In the genomic region with DNA sequence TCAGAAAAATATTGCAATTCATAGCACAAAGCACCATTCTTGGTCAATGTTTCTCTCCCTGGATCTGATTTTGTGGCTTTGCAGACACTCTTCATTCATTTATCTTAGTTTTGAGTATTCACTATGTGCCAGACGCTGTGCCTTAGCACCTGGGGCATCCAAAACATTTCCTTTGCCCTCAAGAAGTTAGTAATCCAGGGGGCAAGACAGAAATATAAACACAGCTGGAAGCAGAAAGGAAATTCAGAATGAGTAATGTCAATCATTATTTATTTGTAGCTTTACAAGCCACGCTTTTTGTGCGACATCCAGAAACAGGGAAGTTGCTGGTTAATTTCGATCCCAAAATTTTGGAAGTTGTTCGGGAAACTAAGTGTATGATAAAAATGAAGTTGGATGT, we compare ENCODE assay signal across 28 cellular contexts.
DNase-seq lines count a peak whose midpoint lies in the region; ATAC-seq, FAIRE-seq and TF ChIP-seq lines count a peak whose summit lies in the region.
"Had no signal": no experiment of that assay in that cellular context is flagged by ENCODE, and none has a peak within 500 bp of the region (broad histone marks: within the 10 kb centered on the region; RNA-seq: fewer than 3 reads in every experiment).

No MANE protein-coding gene starts in this region.

- H4K20me1 ChIP-seq in astrocyte (ENCODE audit: insufficient read depth, low read length) (no peaks in the 10 kb centered on the region), endothelial cell of umbilical vein (replicated peaks; ENCODE audit: control insufficient read depth, extremely low read depth, insufficient read depth, low read length) (no peaks in the 10 kb centered on the region)
- H4K20me1 ChIP-seq: BLaER1 had no signal

- no peaks in the 10 kb centered on the region for H3K9me1 ChIP-seq in endothelial cell of umbilical vein (replicated peaks; ENCODE audit: control insufficient read depth, extremely low read depth, insufficient read depth, low read length)

- no peak overlapping the region for H3K9ac ChIP-seq in astrocyte (ENCODE audit: low read length)
- H3K9ac ChIP-seq in endothelial cell of umbilical vein (replicated peaks; ENCODE audit: extremely low read depth, insufficient read depth, low read length): peak overlapping the region; percentile 24
- H3K9ac ChIP-seq: BLaER1 had no signal

- H3K36me3 Mint-ChIP-seq in astrocyte (ENCODE audit: low read depth, unreplicated experiment) (no peaks in the 10 kb centered on the region), chondrocyte (ENCODE audit: low read depth) (no peaks in the 10 kb centered on the region), osteocyte (ENCODE audit: unreplicated experiment) (no peaks in the 10 kb centered on the region), CD14-positive monocyte (no peaks in the 10 kb centered on the region)
- H3K36me3 Mint-ChIP-seq in stimulated activated memory B cell treated with anti-CD40 and anti-IgM and Interleukin-4, amounts not matched to agents 10 μg/mL and 1 μg/mL and 100 μg/mL, for 72 hours: no peaks in the 10 kb centered on the region
- H3K36me3 Mint-ChIP-seq: CD4-positive, alpha-beta memory T cell; CD4-positive, CD25-positive, alpha-beta regulatory T cell; CD8-positive, alpha-beta memory T cell had no signal

- DNase-seq in astrocyte (ENCODE audit: low read depth): no peak
- DNase-seq in chondrocyte (ENCODE audit: low spot score): no peak
- peak; percentile 80 for DNase-seq in endothelial cell of umbilical vein (ENCODE audit: low read depth, low spot score)
- no peak for DNase-seq in osteocyte (ENCODE audit: extremely low spot score, unreplicated experiment)
- no peak for DNase-seq in CD14-positive monocyte (ENCODE audit: low spot score)
- DNase-seq: 8988T; ACHN; BE2C; C1 segment of cervical spinal cord; CD4-positive, alpha-beta memory T cell; CD4-positive, CD25-positive, alpha-beta regulatory T cell; CD8-positive, alpha-beta memory T cell; COR-L47; DMS 273 treated with DMSO at 0.1 percent for 48 hours; DMS153; DMS53; DMS79; DND-41; EL; GDM1 had no signal

- H3K4me3 Mint-ChIP-seq in astrocyte (ENCODE audit: unreplicated experiment): no peak overlapping the region
- H3K4me3 Mint-ChIP-seq in chondrocyte (ENCODE audit: unreplicated experiment): no peak overlapping the region
- no peak overlapping the region for H3K4me3 Mint-ChIP-seq in osteocyte (ENCODE audit: unreplicated experiment)
- no peak overlapping the region for H3K4me3 Mint-ChIP-seq in stimulated activated memory B cell treated with anti-CD40 and anti-IgM and Interleukin-4, amounts not matched to agents 10 μg/mL and 1 μg/mL and 100 μg/mL, for 72 hours
- H3K4me3 Mint-ChIP-seq in CD14-positive monocyte: no peak overlapping the region
- H3K4me3 Mint-ChIP-seq: CD4-positive, alpha-beta memory T cell; CD4-positive, CD25-positive, alpha-beta regulatory T cell; CD8-positive, alpha-beta memory T cell had no signal

- BruUV-seq in endothelial cell of umbilical vein (replicated peaks; lab: Mats Ljungman, UMichigan): no TSS peak

- no peaks in the 10 kb centered on the region for H3K9me3 Mint-ChIP-seq in astrocyte (ENCODE audit: unreplicated experiment)
- no peaks in the 10 kb centered on the region for H3K9me3 Mint-ChIP-seq in chondrocyte (ENCODE audit: low read depth)
- no peaks in the 10 kb centered on the region for H3K9me3 Mint-ChIP-seq in osteocyte (ENCODE audit: unreplicated experiment)
- H3K9me3 Mint-ChIP-seq in stimulated activated memory B cell treated with anti-CD40 and anti-IgM and Interleukin-4, amounts not matched to agents 10 μg/mL and 1 μg/mL and 100 μg/mL, for 72 hours: no peaks in the 10 kb centered on the region
- H3K9me3 Mint-ChIP-seq in CD14-positive monocyte: peaks cover 0 to 3% (median 0%) of the 10 kb centered on the region in 7 donors
- H3K9me3 Mint-ChIP-seq: CD4-positive, alpha-beta memory T cell; CD8-positive, alpha-beta memory T cell had no signal

- H3K27me3 ChIP-seq in astrocyte (ENCODE audit: insufficient read depth, low read length) (no peaks in the 10 kb centered on the region), endothelial cell of umbilical vein (ENCODE audit: control insufficient read depth in 2 of 2, insufficient read depth in 2 of 2, low read length in 2 of 2) (no peaks in the 10 kb centered on the region)
- H3K27me3 ChIP-seq: BE2C, BLaER1 had no signal

- H3K79me2 ChIP-seq in astrocyte (ENCODE audit: insufficient read depth, low read length): no peaks in the 10 kb centered on the region
- H3K79me2 ChIP-seq in endothelial cell of umbilical vein (ENCODE audit: control insufficient read depth, insufficient read depth, low read length): no peaks in the 10 kb centered on the region

- intact Hi-C loops in endothelial cell of umbilical vein (cut with micrococcal nuclease) (loop anchor here (1.0 kb wide), 1 partner anchor 15 kb away; no protein-coding TSS in a partner anchor), CD14-positive monocyte (cut with micrococcal nuclease) (no loop called here)

- H3K9me3 ChIP-seq in astrocyte (ENCODE audit: insufficient read depth, low read depth, low read length) (no peaks in the 10 kb centered on the region), endothelial cell of umbilical vein (replicated peaks; ENCODE audit: control insufficient read depth, insufficient read depth, low read length) (no peaks in the 10 kb centered on the region)
- H3K9me3 ChIP-seq: BE2C, BLaER1 had no signal

- TF ChIP-seq POLR2A in endothelial cell of umbilical vein (IDR thresholded peaks at IDR 0.05; ENCODE audit: low read depth, low read length): no peak

- H3K36me3 ChIP-seq in astrocyte (ENCODE audit: insufficient read depth, low read length): no peaks in the 10 kb centered on the region
- no peaks in the 10 kb centered on the region for H3K36me3 ChIP-seq in endothelial cell of umbilical vein (ENCODE audit: control insufficient read depth in 2 of 2, extremely low read depth in 1 of 2, insufficient read depth in 2 of 2, low read length in 2 of 2)
- H3K36me3 ChIP-seq: BE2C, BLaER1 had no signal

- H3K4me2 ChIP-seq in astrocyte (ENCODE audit: low read length) (peak overlapping the region; percentile 10), endothelial cell of umbilical vein (ENCODE audit: insufficient read depth, low read length) (peak overlapping the region; percentile 72)
- H3K4me2 ChIP-seq: BLaER1 had no signal

- TF ChIP-seq CTCF in astrocyte (IDR thresholded peaks at IDR 0.05; ENCODE audit: insufficient read depth, low read depth, low read length) (no peak), chondrocyte (IDR thresholded peaks at IDR 0.05) (no peak), endothelial cell of umbilical vein (IDR thresholded peaks at IDR 0.05; ENCODE audit: extremely low read depth in 1 of 2, insufficient read depth in 1 of 2, low read depth in 1 of 2, low read length in 2 of 2) (no peak), osteocyte (IDR thresholded peaks at IDR 0.05) (no peak), CD14-positive monocyte (IDR thresholded peaks at IDR 0.05) (no peak)

- POLR2A ChIA-PET in endothelial cell of umbilical vein (lab: Charles Lee): no interaction called here

- H3K4me1 Mint-ChIP-seq in astrocyte (ENCODE audit: low read depth, unreplicated experiment) (peaks cover 4% of the 10 kb centered on the region), chondrocyte (ENCODE audit: low read depth) (peaks cover 74% of the 10 kb centered on the region), osteocyte (ENCODE audit: unreplicated experiment) (peaks cover 74% of the 10 kb centered on the region), CD14-positive monocyte (no peaks in the 10 kb centered on the region)
- peaks cover 16% of the 10 kb centered on the region for H3K4me1 Mint-ChIP-seq in stimulated activated memory B cell treated with anti-CD40 and anti-IgM and Interleukin-4, amounts not matched to agents 10 μg/mL and 1 μg/mL and 100 μg/mL, for 72 hours
- H3K4me1 Mint-ChIP-seq: CD4-positive, alpha-beta memory T cell; CD4-positive, CD25-positive, alpha-beta regulatory T cell; CD8-positive, alpha-beta memory T cell had no signal

- CTCF ChIA-PET in endothelial cell of umbilical vein (lab: Charles Lee): interaction anchor here (2.1 to 6.5 kb wide), 2 partner anchors 10 to 14 kb away, joined by 13 to 55 read pairs; no protein-coding TSS in a partner anchor

- FAIRE-seq in astrocyte (lab: Jason Lieb, UNC): no peak
- peak; percentile 44 for FAIRE-seq in endothelial cell of umbilical vein (lab: Jason Lieb, UNC)
- FAIRE-seq: A204.1, GM12878, GM12892, GM18507 had no signal

- H2AFZ ChIP-seq in astrocyte (ENCODE audit: low read depth, low read length) (no peak overlapping the region), endothelial cell of umbilical vein (ENCODE audit: low read depth, low read length) (peak overlapping the region; percentile 14)

- no peak overlapping the region for H3K27ac ChIP-seq in astrocyte (ENCODE audit: low read depth, low read length)
- H3K27ac ChIP-seq in endothelial cell of umbilical vein (ENCODE audit: insufficient read depth, low read depth, low read length): peak overlapping the region; percentile 24
- H3K27ac ChIP-seq: BLaER1 had no signal

- H3K4me1 ChIP-seq in astrocyte (ENCODE audit: insufficient read depth, low read length) (peaks cover 3% of the 10 kb centered on the region), endothelial cell of umbilical vein (ENCODE audit: control insufficient read depth, extremely low read depth, insufficient read depth, low read length) (peaks cover 50% of the 10 kb centered on the region)
- H3K4me1 ChIP-seq: BE2C, BLaER1 had no signal

- no peak overlapping the region for H3K4me3 ChIP-seq in astrocyte (ENCODE audit: insufficient read depth, low read depth, low read length)
- peak overlapping the region in 1 of 3 experiments; percentile 23 for H3K4me3 ChIP-seq in endothelial cell of umbilical vein (replicated peaks in 1 of 3; ENCODE audit: insufficient read depth in 1 of 3, low read depth in 1 of 3, low read length in 3 of 3)
- H3K4me3 ChIP-seq: BLaER1, GM12878 had no signal

- no peak for ATAC-seq in stimulated activated memory B cell treated with anti-CD40 and anti-IgM and Interleukin-4, amounts not matched to agents 10 μg/mL and 1 μg/mL and 100 μg/mL, for 72 hours
- no peak for ATAC-seq in HG02884 (IDR thresholded peaks at IDR 0.05; ENCODE audit: unreplicated experiment)
- ATAC-seq in GM21737 (IDR thresholded peaks at IDR 0.05; ENCODE audit: unreplicated experiment): no peak
- ATAC-seq: GM12878 had no signal

- H3K27ac Mint-ChIP-seq in astrocyte (ENCODE audit: unreplicated experiment) (no peak overlapping the region), chondrocyte (ENCODE audit: unreplicated experiment) (peak overlapping the region; percentile 4), osteocyte (ENCODE audit: unreplicated experiment) (peak overlapping the region; percentile 59), CD14-positive monocyte (no peak overlapping the region)
- no peak overlapping the region for H3K27ac Mint-ChIP-seq in stimulated activated memory B cell treated with anti-CD40 and anti-IgM and Interleukin-4, amounts not matched to agents 10 μg/mL and 1 μg/mL and 100 μg/mL, for 72 hours
- H3K27ac Mint-ChIP-seq: CD4-positive, alpha-beta memory T cell; CD4-positive, CD25-positive, alpha-beta regulatory T cell; CD8-positive, alpha-beta memory T cell had no signal

- dilution Hi-C loops in endothelial cell of umbilical vein (cut with MboI; ENCODE audit: extremely low pct_ligation_motif_present, low sequenced_read_pairs): no loop called here

- H3K27me3 Mint-ChIP-seq in astrocyte (ENCODE audit: low read depth, unreplicated experiment) (peaks cover 2% of the 10 kb centered on the region), chondrocyte (ENCODE audit: low read depth) (no peaks in the 10 kb centered on the region), osteocyte (ENCODE audit: unreplicated experiment) (no peaks in the 10 kb centered on the region), CD14-positive monocyte (ENCODE audit: low read depth in 3 of 3) (peaks cover 0 to 8% (median 2%) of the 10 kb centered on the region in 3 donors)
- no peaks in the 10 kb centered on the region for H3K27me3 Mint-ChIP-seq in stimulated activated memory B cell treated with anti-CD40 and anti-IgM and Interleukin-4, amounts not matched to agents 10 μg/mL and 1 μg/mL and 100 μg/mL, for 72 hours

Comparison
In these comparisons a context has a peak if more than half of its experiments do, and no peak if none do; other contexts are left out.
1. H3K27ac Mint-ChIP-seq: peak in chondrocyte (single experiment) and osteocyte (single experiment); none in astrocyte (single experiment), stimulated activated memory B cell treated with anti-CD40 and anti-IgM and Interleukin-4, amounts not matched to agents 10 μg/mL and 1 μg/mL and 100 μg/mL, for 72 hours (single experiment) and CD14-positive monocyte (0 of 7).